In the genomic region with DNA sequence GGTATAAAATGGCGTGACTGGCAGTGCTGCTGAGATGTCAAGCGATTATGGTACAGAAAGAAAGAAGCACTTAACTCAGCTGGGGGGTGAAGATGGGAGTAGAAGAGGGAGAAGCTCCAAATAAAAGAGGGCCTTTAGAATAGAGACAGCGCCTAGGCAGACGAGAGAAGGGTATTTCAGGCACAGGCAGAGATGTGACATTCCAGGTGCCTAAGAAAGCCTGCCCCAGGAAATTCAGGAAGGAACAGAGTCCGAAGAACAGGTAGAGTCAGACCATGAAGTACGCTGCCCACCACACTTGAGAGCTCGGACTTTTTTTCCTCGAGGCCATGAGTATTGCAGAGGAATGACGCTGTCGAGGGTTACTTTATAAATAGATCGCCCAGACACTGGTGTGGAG, we compare ENCODE assay signal across 1 cellular context.
TF ChIP-seq lines count a peak whose summit lies in the region.

No MANE protein-coding gene starts in this region.

TF ChIP-seq in K562, 482 proteins besides CTCF, POLR2A, EP300 and RAD21 (continued from another document):
- no peak for TF ChIP-seq ZNF518B (CRISPR knock-in tag; IDR thresholded peaks at IDR 0.05)
- TF ChIP-seq MAFF (IDR thresholded peaks at IDR 0.05; ENCODE audit: low read length): no peak
- no peak for TF ChIP-seq MTA1 (IDR thresholded peaks at IDR 0.05; ENCODE audit: borderline replicate concordance)
- no peak for TF ChIP-seq RCOR1 (IDR thresholded peaks at IDR 0.05; ENCODE audit: borderline replicate concordance in 1 of 2, low read depth in 2 of 2, low read length in 2 of 2)
- TF ChIP-seq STAT5A (IDR thresholded peaks at IDR 0.05; ENCODE audit: borderline replicate concordance, low read length): no peak
- no peak for TF ChIP-seq ZNF766 (CRISPR knock-in tag; conservative IDR thresholded peaks at IDR 0.05)
- no peak for TF ChIP-seq KLF10 (CRISPR knock-in tag; IDR thresholded peaks at IDR 0.05)
